29 cellular contexts compared by ENCODE assay signal in genomic region chr20:61785567-61785816, GRCh38.
"Had no signal": no experiment of that assay in that cellular context is flagged by ENCODE, and none has a peak within 500 bp of the region (broad histone marks: within the 10 kb centered on the region; RNA-seq: fewer than 3 reads in every experiment).

No MANE protein-coding gene starts in this region.

- H3K36me3 ChIP-seq: ascending aorta, breast epithelium, cardiac muscle cell had no signal

- H3K4me3 ChIP-seq: ascending aorta, breast epithelium, cardiac muscle cell, coronary artery had no signal

- H3K4me1 Mint-ChIP-seq: activated CD4-positive, alpha-beta memory T cell treated with anti-CD3 and anti-CD28 coated beads, Interleukin-2, amount 10 ng/mL, durations not matched to agents 7 days and 5 days; activated CD4-positive, alpha-beta T cell treated with anti-CD3 and anti-CD28 coated beads, Interleukin-2, amount 10 ng/mL, durations not matched to agents 7 days and 5 days; activated naive CD4-positive, alpha-beta T cell treated with anti-CD3 and anti-CD28 coated beads, Interleukin-2, amount 10 ng/mL, durations not matched to agents 7 days and 5 days; activated naive CD8-positive, alpha-beta T cell treated with anti-CD3 and anti-CD28 coated beads, Interleukin-2, amount 10 ng/mL, durations not matched to agents 7 days and 5 days; endodermal cell; WTC11 had no signal

- H3K4me3 Mint-ChIP-seq: activated CD4-positive, alpha-beta memory T cell treated with anti-CD3 and anti-CD28 coated beads, Interleukin-2, amount 10 ng/mL, durations not matched to agents 7 days and 5 days; activated CD4-positive, alpha-beta T cell treated with anti-CD3 and anti-CD28 coated beads, Interleukin-2, amount 10 ng/mL, durations not matched to agents 7 days and 5 days; activated naive CD4-positive, alpha-beta T cell treated with anti-CD3 and anti-CD28 coated beads, Interleukin-2, amount 10 ng/mL, durations not matched to agents 7 days and 5 days; activated naive CD8-positive, alpha-beta T cell treated with anti-CD3 and anti-CD28 coated beads, Interleukin-2, amount 10 ng/mL, durations not matched to agents 7 days and 5 days; activated T-cell treated with anti-CD3 and anti-CD28 coated beads, Interleukin-2, amount 50 U/mL, for 24 hours; activated T-cell treated with anti-CD3 and anti-CD28 coated beads, Interleukin-2, amount 50 U/mL, for 72 hours; dendritic cell treated with granulocyte-macrophage colony-stimulating factor and Interleukin-4, amounts not matched to agents 40 ng/mL and 50 ng/mL, for 4 days; endodermal cell; WTC11 had no signal

- H3K27ac Mint-ChIP-seq: activated CD4-positive, alpha-beta memory T cell treated with anti-CD3 and anti-CD28 coated beads, Interleukin-2, amount 10 ng/mL, durations not matched to agents 7 days and 5 days; activated CD4-positive, alpha-beta T cell treated with anti-CD3 and anti-CD28 coated beads, Interleukin-2, amount 10 ng/mL, durations not matched to agents 7 days and 5 days; activated naive CD4-positive, alpha-beta T cell treated with anti-CD3 and anti-CD28 coated beads, Interleukin-2, amount 10 ng/mL, durations not matched to agents 7 days and 5 days; activated naive CD4-positive, alpha-beta T cell treated with anti-CD3 and anti-CD28 coated beads, Interleukin-2, amount 50 U/mL, for 72 hours; activated naive CD8-positive, alpha-beta T cell treated with anti-CD3 and anti-CD28 coated beads, Interleukin-2, amount 10 ng/mL, durations not matched to agents 7 days and 5 days; activated T-cell treated with anti-CD3 and anti-CD28 coated beads, Interleukin-2, amount 50 U/mL, for 24 hours; activated T-cell treated with anti-CD3 and anti-CD28 coated beads, Interleukin-2, amount 50 U/mL, for 72 hours; dendritic cell treated with granulocyte-macrophage colony-stimulating factor and Interleukin-4, amounts not matched to agents 40 ng/mL and 50 ng/mL, for 4 days; endodermal cell; WTC11 had no signal

- H3K27me3 ChIP-seq: ascending aorta, breast epithelium, cardiac muscle cell, dorsolateral prefrontal cortex had no signal

- DNase-seq: activated CD4-positive, alpha-beta memory T cell treated with anti-CD3 and anti-CD28 coated beads, Interleukin-2, amount 10 ng/mL, durations not matched to agents 7 days and 5 days; activated CD4-positive, alpha-beta T cell treated with anti-CD3 and anti-CD28 coated beads for 1 hour; activated CD4-positive, alpha-beta T cell treated with anti-CD3 and anti-CD28 coated beads for 4 hours; activated CD4-positive, alpha-beta T cell treated with anti-CD3 and anti-CD28 coated beads, Interleukin-2, amount 10 ng/mL, durations not matched to agents 7 days and 5 days; activated CD4-positive, alpha-beta T cell treated with anti-CD3 and anti-CD28 coated beads, Interleukin-2, amount 50 U/mL, for 4 hours; activated CD8-positive, alpha-beta memory T cell treated with anti-CD3 and anti-CD28 coated beads, Interleukin-2, amount 50 U/mL, for 48 hours; activated gamma-delta T cell; activated naive CD4-positive, alpha-beta T cell; activated naive CD4-positive, alpha-beta T cell treated with anti-CD3 and anti-CD28 coated beads, Interleukin-2, amount 10 ng/mL, durations not matched to agents 7 days and 5 days; activated naive CD8-positive, alpha-beta T cell treated with anti-CD3 and anti-CD28 coated beads, Interleukin-2, amount 10 ng/mL, durations not matched to agents 7 days and 5 days; activated T-cell treated with anti-CD3 and anti-CD28 coated beads for 4 hours; activated T-cell treated with anti-CD3 and anti-CD28 coated beads, Interleukin-2, amount 50 U/mL, for 24 hours; activated T-cell treated with anti-CD3 and anti-CD28 coated beads, Interleukin-2, amount 50 U/mL, for 72 hours; central memory CD4-positive, alpha-beta T cell; cerebellar nuclear complex; dorsolateral prefrontal cortex; effector memory CD4-positive, alpha-beta T cell; endodermal cell; foreskin fibroblast; T-helper 2 cell had no signal

- H3K9me3 ChIP-seq: ascending aorta had no signal

- ATAC-seq: activated naive CD4-positive, alpha-beta T cell treated with anti-CD3 and anti-CD28 coated beads, Interleukin-2, amount 50 U/mL, for 72 hours; activated T-cell treated with anti-CD3 and anti-CD28 coated beads, Interleukin-2, amount 50 U/mL, for 72 hours; esophagus mucosa; WTC11 had no signal

- H3K27me3 Mint-ChIP-seq: activated CD4-positive, alpha-beta memory T cell treated with anti-CD3 and anti-CD28 coated beads, Interleukin-2, amount 10 ng/mL, durations not matched to agents 7 days and 5 days; activated CD4-positive, alpha-beta T cell treated with anti-CD3 and anti-CD28 coated beads, Interleukin-2, amount 10 ng/mL, durations not matched to agents 7 days and 5 days; activated naive CD8-positive, alpha-beta T cell treated with anti-CD3 and anti-CD28 coated beads, Interleukin-2, amount 10 ng/mL, durations not matched to agents 7 days and 5 days; brain; dendritic cell treated with granulocyte-macrophage colony-stimulating factor and Interleukin-4, amounts not matched to agents 40 ng/mL and 50 ng/mL, for 4 days had no signal

- H3K4me1 ChIP-seq: ascending aorta, breast epithelium had no signal

- H3K9me3 Mint-ChIP-seq: activated CD4-positive, alpha-beta memory T cell treated with anti-CD3 and anti-CD28 coated beads, Interleukin-2, amount 10 ng/mL, durations not matched to agents 7 days and 5 days had no signal

- H3K27ac ChIP-seq: ascending aorta, breast epithelium, cardiac muscle cell, coronary artery had no signal
